In genomic region chr4:52714597-52715254, GRCh38 we compare ENCODE assay signal across 10 cellular contexts. TPM values are rescaled to one million over a fixed set of nuclear protein-coding genes. Genes with fewer than 3 reads are reported as not detected.
A peak's percentile ranks its signal among the peaks of the same experiment; 100 is the strongest.
DNase-seq lines count a peak whose midpoint lies in the region; ATAC-seq, FAIRE-seq and TF ChIP-seq lines count a peak whose summit lies in the region.
"Had no signal": no experiment of that assay in that cellular context is flagged by ENCODE, and none has a peak within 500 bp of the region (broad histone marks: within the 10 kb centered on the region; RNA-seq: fewer than 3 reads in every experiment).

No MANE protein-coding gene starts in this region.

- H4K20me1 ChIP-seq in astrocyte (ENCODE audit: insufficient read depth, low read length) = peaks cover 11% of the 10 kb centered on the region
- H4K20me1 ChIP-seq in GM23248 (ENCODE audit: insufficient read depth) = no peaks in the 10 kb centered on the region

- H3K9me3 ChIP-seq in astrocyte (ENCODE audit: insufficient read depth, low read depth, low read length) = no peaks in the 10 kb centered on the region
- H3K9me3 ChIP-seq in GM23248 (ENCODE audit: low read depth) = no peaks in the 10 kb centered on the region
- H3K9me3 ChIP-seq: transverse colon had no signal

- DNase-seq in activated naive CD4-positive, alpha-beta T cell treated with anti-CD3 and anti-CD28 coated beads, Interleukin-2, amount 10 ng/mL, durations not matched to agents 7 days and 5 days = no peak
- no peak for DNase-seq in activated naive CD4-positive, alpha-beta T cell treated with anti-CD3 and anti-CD28 coated beads, Interleukin-2, amount 50 U/mL, for 16 hours
- peak; percentile 82 for DNase-seq in NB4 (ENCODE audit: low read depth)
- no peak for DNase-seq in astrocyte (ENCODE audit: low read depth)
- DNase-seq in progenitor cell of endocrine pancreas (ENCODE audit: low spot score, unreplicated experiment) = no peak
- DNase-seq in GM23248 = no peak
- DNase-seq in GM13977 (ENCODE audit: low spot score) = no peak
- DNase-seq: transverse colon had no signal

- H3K4me2 ChIP-seq in astrocyte (ENCODE audit: low read length) (peak overlapping the region; percentile 94), GM23248 (ENCODE audit: unreplicated experiment) (no peak overlapping the region)

- TF ChIP-seq CTCF in NB4 (IDR thresholded peaks at IDR 0.05; ENCODE audit: low read depth, low read length) (no peak), astrocyte (IDR thresholded peaks at IDR 0.05; ENCODE audit: insufficient read depth, low read depth, low read length) (no peak), progenitor cell of endocrine pancreas (IDR thresholded peaks at IDR 0.05; ENCODE audit: unreplicated experiment) (no peak), GM13977 (IDR thresholded peaks at IDR 0.05; ENCODE audit: extremely low read depth, insufficient read depth, missing control alignments) (no peak)

- no peak overlapping the region for H3K9ac ChIP-seq in astrocyte (ENCODE audit: low read length)
- no peak overlapping the region for H3K9ac ChIP-seq in GM23248

- H3K4me3 Mint-ChIP-seq in activated naive CD4-positive, alpha-beta T cell treated with anti-CD3 and anti-CD28 coated beads, Interleukin-2, amount 10 ng/mL, durations not matched to agents 7 days and 5 days = peak overlapping the region; percentile 88
- H3K4me3 Mint-ChIP-seq in astrocyte (ENCODE audit: unreplicated experiment) = peak overlapping the region; percentile 97
- H3K4me3 Mint-ChIP-seq in progenitor cell of endocrine pancreas (ENCODE audit: low read depth) = peak overlapping the region; percentile 89

- H3K79me2 ChIP-seq in astrocyte (ENCODE audit: insufficient read depth, low read length) (peaks cover 28% of the 10 kb centered on the region), GM23248 (ENCODE audit: insufficient read depth) (0 out of 2 replicates have a peak, but pooled peaks cover 5% of the 10 kb centered on the region)

- peaks cover 35% of the 10 kb centered on the region for H3F3A ChIP-seq in GM23248 (ENCODE audit: insufficient read depth)

- no peak for FAIRE-seq in astrocyte (lab: Jason Lieb, UNC)

- no peaks in the 10 kb centered on the region for H3K9me2 ChIP-seq in GM23248 (ENCODE audit: insufficient read depth)

- H2AFZ ChIP-seq in astrocyte (ENCODE audit: low read depth, low read length) (no peak overlapping the region), GM23248 (no peak overlapping the region)

- H3K27me3 Mint-ChIP-seq in activated naive CD4-positive, alpha-beta T cell treated with anti-CD3 and anti-CD28 coated beads, Interleukin-2, amount 10 ng/mL, durations not matched to agents 7 days and 5 days = peaks cover 9% of the 10 kb centered on the region
- H3K27me3 Mint-ChIP-seq in astrocyte (ENCODE audit: low read depth, unreplicated experiment) = no peaks in the 10 kb centered on the region
- H3K27me3 Mint-ChIP-seq in progenitor cell of endocrine pancreas = peaks cover 5% of the 10 kb centered on the region

- peaks cover 50% of the 10 kb centered on the region for H3K4me1 Mint-ChIP-seq in activated naive CD4-positive, alpha-beta T cell treated with anti-CD3 and anti-CD28 coated beads, Interleukin-2, amount 10 ng/mL, durations not matched to agents 7 days and 5 days
- H3K4me1 Mint-ChIP-seq in astrocyte (ENCODE audit: low read depth, unreplicated experiment) (peaks cover 25% of the 10 kb centered on the region), progenitor cell of endocrine pancreas (ENCODE audit: low read depth) (peaks cover 16% of the 10 kb centered on the region)

- ATAC-seq in HG03280 (IDR thresholded peaks at IDR 0.05; ENCODE audit: unreplicated experiment) = no peak

- WGBS in GM23248 (ENCODE audit: low coverage in 1 of 2, low lambda C conversion rate in 2 of 2, missing lambda C conversion rate in 2 of 2), 2 experiments = 98 to 99% methylated on average over 4 of the region's 4 CpGs

- CTCF ChIA-PET in activated naive CD4-positive, alpha-beta T cell treated with anti-CD3 and anti-CD28 coated beads, Interleukin-2, amount 10 ng/mL, durations not matched to agents 7 days and 5 days (lab: Charles Lee) = no interaction called here

- peak overlapping the region; percentile 55 for H3K27ac Mint-ChIP-seq in activated naive CD4-positive, alpha-beta T cell treated with anti-CD3 and anti-CD28 coated beads, Interleukin-2, amount 10 ng/mL, durations not matched to agents 7 days and 5 days
- H3K27ac Mint-ChIP-seq in astrocyte (ENCODE audit: unreplicated experiment) (no peak overlapping the region), progenitor cell of endocrine pancreas (peak overlapping the region; percentile 97)

- H3K27me3 ChIP-seq in astrocyte (ENCODE audit: insufficient read depth, low read length) (no peaks in the 10 kb centered on the region), GM23248 (replicated peaks; ENCODE audit: insufficient read depth) (no peaks in the 10 kb centered on the region)
- H3K27me3 ChIP-seq: transverse colon had no signal

- TF ChIP-seq POLR2A in NB4 (IDR thresholded peaks at IDR 0.05; ENCODE audit: extremely low read depth, insufficient read length) = no peak

- peaks cover 3% of the 10 kb centered on the region for H3K9me3 Mint-ChIP-seq in activated naive CD4-positive, alpha-beta T cell treated with anti-CD3 and anti-CD28 coated beads, Interleukin-2, amount 10 ng/mL, durations not matched to agents 7 days and 5 days
- H3K9me3 Mint-ChIP-seq in astrocyte (ENCODE audit: unreplicated experiment) (no peaks in the 10 kb centered on the region), progenitor cell of endocrine pancreas (ENCODE audit: low read depth) (no peaks in the 10 kb centered on the region)

- H3K4me3 ChIP-seq in NB4 (ENCODE audit: low read depth, low read length) = peak overlapping the region; percentile 85
- H3K4me3 ChIP-seq in astrocyte (ENCODE audit: insufficient read depth, low read depth, low read length) = no peak overlapping the region
- H3K4me3 ChIP-seq in GM23248 = no peak overlapping the region
- H3K4me3 ChIP-seq: skin epidermis had no signal

- peaks cover 35% of the 10 kb centered on the region for H3K36me3 Mint-ChIP-seq in activated naive CD4-positive, alpha-beta T cell treated with anti-CD3 and anti-CD28 coated beads, Interleukin-2, amount 10 ng/mL, durations not matched to agents 7 days and 5 days
- H3K36me3 Mint-ChIP-seq in astrocyte (ENCODE audit: low read depth, unreplicated experiment) (peaks cover 6% of the 10 kb centered on the region), progenitor cell of endocrine pancreas (ENCODE audit: insufficient read depth) (peaks cover 20% of the 10 kb centered on the region)

- no peak overlapping the region for H3K27ac ChIP-seq in astrocyte (ENCODE audit: low read depth, low read length)
- H3K27ac ChIP-seq in GM23248 = no peak overlapping the region

- H3K36me3 ChIP-seq in astrocyte (ENCODE audit: insufficient read depth, low read length) = peaks cover 31% of the 10 kb centered on the region
- H3K36me3 ChIP-seq in GM23248 (ENCODE audit: low read depth) = peaks cover 24% of the 10 kb centered on the region

- in situ Hi-C loops in GM23248 (cut with MboI) (no loop called here), GM13977 (cut with MboI; ENCODE audit: low pct_unique_long_range_greater_than_20kb, low sequenced_read_pairs, unreplicated experiment) (loop anchor here (10.0 kb wide), 1 partner anchor 50 kb away; no protein-coding TSS in a partner anchor)

- H3K4me1 ChIP-seq in astrocyte (ENCODE audit: insufficient read depth, low read length) (peaks cover 26% of the 10 kb centered on the region), GM23248 (ENCODE audit: insufficient read depth) (no peaks in the 10 kb centered on the region)

RNA-seq across cellular contexts. Expression of gene ERVMER34-1, which starts 36.5 kb away (rescaled TPM):
- total RNA-seq in astrocyte = 0.29 and 0.32 TPM in 2 replicates
- total RNA-seq in progenitor cell of endocrine pancreas = 2.2 and 3.2 TPM in 2 replicates
- not detected in 2 replicates for total RNA-seq in GM23248 (2014; rRNA removed; shearing (Covaris generic))
- polyA plus RNA-seq in GM23248 (2016; fragmentation: Nextera tagmentation; extraction: Ambion mirVana) = not detected in 2 replicates

RNA-seq across cellular contexts. Expression of gene USP46, which starts 55.6 kb away (rescaled TPM):
- total RNA-seq in astrocyte (51.2 and 59.0 TPM in 2 replicates), progenitor cell of endocrine pancreas (33.1 and 33.6 TPM in 2 replicates)
- 9.4 and 11.3 TPM in 2 replicates for total RNA-seq in GM23248 (2014; rRNA removed; shearing (Covaris generic))
- polyA plus RNA-seq in GM23248 (2016; fragmentation: Nextera tagmentation; extraction: Ambion mirVana) = 9.2 and 9.4 TPM in 2 replicates
